Comparison of ENCODE assay signal across 12 cellular contexts in genomic region chr3:48598323-48599076, GRCh38. TPM values are rescaled to one million over a fixed set of nuclear protein-coding genes. Genes with fewer than 3 reads are reported as not detected.
DNase-seq lines count a peak whose midpoint lies in the region; ATAC-seq, FAIRE-seq and TF ChIP-seq lines count a peak whose summit lies in the region.
"Had no signal": no experiment of that assay in that cellular context is flagged by ENCODE, and none has a peak within 500 bp of the region (broad histone marks: within the 10 kb centered on the region; RNA-seq: fewer than 3 reads in every experiment).

No MANE protein-coding gene starts in this region.

- no peak overlapping the region for H2BK5ac ChIP-seq in H9 (ENCODE audit: insufficient read length, low read length)

- no peak overlapping the region for H4K5ac ChIP-seq in H9 (ENCODE audit: insufficient read length, low read depth, low read length)

- H3K23me2 ChIP-seq in H9 (ENCODE audit: insufficient read length, low read depth, low read length, poor library complexity, severe bottlenecking): no peaks in the 10 kb centered on the region

- H2BK20ac ChIP-seq in H9 (ENCODE audit: low read depth, low read length, poor library complexity, severe bottlenecking): no peak overlapping the region

- H3K23ac ChIP-seq in H9 (ENCODE audit: insufficient read length, low read depth, low read length): no peak overlapping the region

- H3K4me1 ChIP-seq in H9 (ENCODE audit: insufficient read depth, low read length) (no peaks in the 10 kb centered on the region), spleen (peaks cover 0 to 46% (median 25%) of the 10 kb centered on the region in 6 donors)

- no peaks in the 10 kb centered on the region for H3K9me3 ChIP-seq in H9 (ENCODE audit: control insufficient read depth, low read depth, low read length)
- no peaks in the 10 kb centered on the region for H3K9me3 ChIP-seq in spleen

- H3K4me3 Mint-ChIP-seq in H9: no peak overlapping the region
- H3K4me3 Mint-ChIP-seq in activated naive CD4-positive, alpha-beta T cell treated with anti-CD3 and anti-CD28 coated beads for 36 hours: no peak overlapping the region
- no peak overlapping the region for H3K4me3 Mint-ChIP-seq in activated naive CD8-positive, alpha-beta T cell treated with anti-CD3 and anti-CD28 coated beads, Interleukin-2, amount 50 U/mL, for 24 hours
- H3K4me3 Mint-ChIP-seq: T-helper 2 cell treated with Interferon-gamma antibody and Interleukin-4, amounts not matched to agents 5 μg/mL and 100 μg/mL, for 36 hours had no signal

- H3K79me2 ChIP-seq in H9 (ENCODE audit: insufficient read depth, low read length): no peaks in the 10 kb centered on the region

- no peak overlapping the region for H3K4me3 ChIP-seq in spleen

- intact Hi-C loops in left ventricle myocardium superior (cut with micrococcal nuclease): no loop called here
- intact Hi-C loops in spleen (cut with DNase I; ENCODE audit: low total_unique reads): no loop called here
- intact Hi-C loops in activated naive CD4-positive, alpha-beta T cell treated with anti-CD3 and anti-CD28 coated beads for 36 hours (cut with micrococcal nuclease): no loop called here

- CTCF ChIA-PET in activated naive CD4-positive, alpha-beta T cell treated with anti-CD3 and anti-CD28 coated beads for 36 hours (lab: Charles Lee): interaction anchor here (0.6 kb wide), 1 partner anchor 191 kb away, joined by 3 read pairs; no protein-coding TSS in a partner anchor

- peaks cover 12 to 21% of the 10 kb centered on the region in 2 experiments for H3K4me1 Mint-ChIP-seq in H9
- peaks cover 6% of the 10 kb centered on the region for H3K4me1 Mint-ChIP-seq in activated naive CD4-positive, alpha-beta T cell treated with anti-CD3 and anti-CD28 coated beads for 36 hours (ENCODE audit: low read depth)
- H3K4me1 Mint-ChIP-seq in activated naive CD8-positive, alpha-beta T cell treated with anti-CD3 and anti-CD28 coated beads, Interleukin-2, amount 50 U/mL, for 24 hours: peaks cover 12% of the 10 kb centered on the region

- H4K20me1 ChIP-seq in H9 (ENCODE audit: control insufficient read depth, insufficient read depth, insufficient read length): no peaks in the 10 kb centered on the region

- no peak for DNase-seq in H9
- peak; percentile 94 for DNase-seq in astrocyte of the hippocampus (ENCODE audit: low read depth, low spot score)
- DNase-seq in left ventricle myocardium superior: peak; percentile 80
- no peak for DNase-seq in spleen
- no peak for DNase-seq in activated naive CD4-positive, alpha-beta T cell treated with anti-CD3 and anti-CD28 coated beads for 36 hours
- no peak for DNase-seq in activated naive CD8-positive, alpha-beta T cell treated with anti-CD3 and anti-CD28 coated beads, Interleukin-2, amount 50 U/mL, for 24 hours
- DNase-seq in RCC 7860 (ENCODE audit: low spot score): no peak

- peaks cover 13 to 70% (median 65%) of the 10 kb centered on the region in 6 donors for H3K36me3 ChIP-seq in spleen

- no peak overlapping the region for H4K8ac ChIP-seq in H9 (replicated peaks; ENCODE audit: insufficient read length, low read depth, low read length)

- H2AFZ ChIP-seq in H9 (ENCODE audit: low read length): no peak overlapping the region

- H2AK5ac ChIP-seq in H9 (ENCODE audit: insufficient read length, low read length): no peak overlapping the region

- H3K27ac ChIP-seq in H9 (ENCODE audit: insufficient read length, low read depth, low read length) (no peak overlapping the region), spleen (peak overlapping the region in 6 of 8 donors; percentile 51 to 79 (median 74))
- H3K27ac ChIP-seq: HL-60 had no signal

- TF ChIP-seq POLR2A in spleen (IDR thresholded peaks at IDR 0.05): no peak

- peak overlapping the region in 2 of 3 experiments; percentile 48 to 63; a peak in 1 of 7 replicates for H3K27ac Mint-ChIP-seq in H9
- H3K27ac Mint-ChIP-seq in activated naive CD4-positive, alpha-beta T cell treated with anti-CD3 and anti-CD28 coated beads for 36 hours: no peak overlapping the region
- H3K27ac Mint-ChIP-seq in activated naive CD8-positive, alpha-beta T cell treated with anti-CD3 and anti-CD28 coated beads, Interleukin-2, amount 50 U/mL, for 24 hours: no peak overlapping the region
- H3K27ac Mint-ChIP-seq: T-helper 2 cell treated with Interferon-gamma antibody and Interleukin-4, amounts not matched to agents 5 μg/mL and 100 μg/mL, for 36 hours had no signal

- WGBS in H9 (ENCODE audit: extremely low coverage, insufficient read length, low lambda C conversion rate): no CpG with 5 or more reads among the region's 5 CpGs
- WGBS in spleen, 5 donors: 61 to 73% (median 71%) methylated on average over 5 of the region's 5 CpGs

- no peak overlapping the region for H4K91ac ChIP-seq in H9 (ENCODE audit: insufficient read length, low read depth, low read length)

- no peaks in the 10 kb centered on the region for H3K9me3 Mint-ChIP-seq in H9
- H3K9me3 Mint-ChIP-seq in activated naive CD4-positive, alpha-beta T cell treated with anti-CD3 and anti-CD28 coated beads for 36 hours: no peaks in the 10 kb centered on the region
- no peaks in the 10 kb centered on the region for H3K9me3 Mint-ChIP-seq in activated naive CD8-positive, alpha-beta T cell treated with anti-CD3 and anti-CD28 coated beads, Interleukin-2, amount 50 U/mL, for 24 hours
- H3K9me3 Mint-ChIP-seq: T-helper 2 cell treated with Interferon-gamma antibody and Interleukin-4, amounts not matched to agents 5 μg/mL and 100 μg/mL, for 36 hours had no signal

- no peak overlapping the region for H2BK15ac ChIP-seq in H9 (ENCODE audit: low read depth, low read length)

- TF ChIP-seq CTCF in H9 (conservative IDR thresholded peaks at IDR 0.05) (no peak), spleen (IDR thresholded peaks at IDR 0.05 in 8 of 11, conservative IDR thresholded peaks at IDR 0.05 in 3 of 11) (no peak)

- H3K36me3 Mint-ChIP-seq in H9 (ENCODE audit: insufficient read depth in 1 of 3, low read depth in 3 of 3): peaks cover 42 to 68% (median 45%) of the 10 kb centered on the region in 3 experiments
- H3K36me3 Mint-ChIP-seq in activated naive CD4-positive, alpha-beta T cell treated with anti-CD3 and anti-CD28 coated beads for 36 hours (ENCODE audit: low read depth): peaks cover 11% of the 10 kb centered on the region
- peaks cover 12% of the 10 kb centered on the region for H3K36me3 Mint-ChIP-seq in activated naive CD8-positive, alpha-beta T cell treated with anti-CD3 and anti-CD28 coated beads, Interleukin-2, amount 50 U/mL, for 24 hours (ENCODE audit: low read depth)

- H2BK120ac ChIP-seq in H9 (ENCODE audit: low read depth, low read length, poor library complexity, severe bottlenecking): no peak overlapping the region

- FAIRE-seq in RCC 7860 (lab: Jason Lieb, UNC): no peak
- FAIRE-seq: GM12892 had no signal

- no peaks in the 10 kb centered on the region for H3K27me3 Mint-ChIP-seq in H9 (ENCODE audit: low read depth)
- peaks cover 7% of the 10 kb centered on the region for H3K27me3 Mint-ChIP-seq in activated naive CD4-positive, alpha-beta T cell treated with anti-CD3 and anti-CD28 coated beads for 36 hours (ENCODE audit: low read depth)
- H3K27me3 Mint-ChIP-seq in activated naive CD8-positive, alpha-beta T cell treated with anti-CD3 and anti-CD28 coated beads, Interleukin-2, amount 50 U/mL, for 24 hours: peaks cover 10% of the 10 kb centered on the region

- no peak overlapping the region for H3K56ac ChIP-seq in H9 (ENCODE audit: insufficient read length, low read depth, low read length)

- no peak overlapping the region for H3K14ac ChIP-seq in H9 (ENCODE audit: insufficient read depth, low read length)

- H2BK12ac ChIP-seq in H9 (ENCODE audit: insufficient read length, low read depth, low read length): no peak overlapping the region

- H3T11ph ChIP-seq in H9 (ENCODE audit: low read length): no peak overlapping the region

- H3K4me2 ChIP-seq in H9 (ENCODE audit: insufficient read depth, insufficient read length, low read length): no peak overlapping the region

- no peaks in the 10 kb centered on the region for H3K79me1 ChIP-seq in H9 (ENCODE audit: insufficient read depth, low read depth, low read length, poor library complexity, severe bottlenecking)

- H3K4ac ChIP-seq in H9 (ENCODE audit: low read depth, low read length): no peak overlapping the region

- H3K9ac ChIP-seq in H9 (ENCODE audit: extremely low read depth, insufficient read length, low read length): no peak overlapping the region

- H3K27me3 ChIP-seq in H9 (ENCODE audit: insufficient read depth, low read length) (no peaks in the 10 kb centered on the region), spleen (replicated peaks in 1 of 7) (peaks cover 0 to 27% (median 16%) of the 10 kb centered on the region in 7 donors)

- no peak overlapping the region for H3K18ac ChIP-seq in H9 (ENCODE audit: insufficient read length, low read depth, low read length)

- peak; percentile 76 for ATAC-seq in left ventricle myocardium superior
- ATAC-seq in activated naive CD8-positive, alpha-beta T cell treated with anti-CD3 and anti-CD28 coated beads, Interleukin-2, amount 50 U/mL, for 24 hours: no peak
- no peak for ATAC-seq in GM18502 (IDR thresholded peaks at IDR 0.05; ENCODE audit: poor library complexity, unreplicated experiment)

RNA-seq across cellular contexts. Expression of gene COL7A1, which starts 3.4 kb away (rescaled TPM):
- total RNA-seq in H9 (2021) (20.2 and 22.9 TPM in 2 replicates), left ventricle myocardium superior (24.5 TPM), spleen (10 to 100 TPM in 5 of 7 donors, 1 to 10 TPM in 2; 8.6 to 33.7 (median 13.5) TPM)
- 100 to 1,000 TPM in 2 of 3 donors, 10 to 100 TPM in 1; 39.7 to 144 (median 110) TPM for polyA plus RNA-seq in spleen
- 1 to 10 TPM in 1 of 2 experiments, under 1 TPM in 1; 0.84 to 1.0 TPM for total RNA-seq in activated naive CD4-positive, alpha-beta T cell treated with anti-CD3 and anti-CD28 coated beads for 36 hours

RNA-seq across cellular contexts. Expression of gene UQCRC1, which starts 10.9 kb away (rescaled TPM):
- total RNA-seq in H9 (2021) (285 and 299 TPM in 2 replicates), left ventricle myocardium superior (1,236 TPM), spleen (100 to 1,000 TPM; 126 to 222 (median 130) TPM)
- 100 to 1,000 TPM in 1 of 3 donors, 10 to 100 TPM in 2; 88.6 to 128 (median 92.6) TPM for polyA plus RNA-seq in spleen
- total RNA-seq in activated naive CD4-positive, alpha-beta T cell treated with anti-CD3 and anti-CD28 coated beads for 36 hours: 100 to 1,000 TPM; 211 to 232 TPM

RNA-seq across cellular contexts. Expression of gene TMEM89, which starts 23.1 kb away (rescaled TPM):
- total RNA-seq in H9 (2021): 0.70 and 0.74 TPM in 2 replicates
- not detected for total RNA-seq in left ventricle myocardium superior
- not detected for total RNA-seq in spleen
- polyA plus RNA-seq in spleen: under 1 TPM in 2 of 3 donors, not detected in 1; 0.42 to 0.46 TPM
- not detected for total RNA-seq in activated naive CD4-positive, alpha-beta T cell treated with anti-CD3 and anti-CD28 coated beads for 36 hours
- total RNA-seq: epithelial cell of proximal tubule had no signal

RNA-seq across cellular contexts. Expression of gene UCN2, which starts 34.9 kb away (rescaled TPM):
- total RNA-seq in H9 (2021) (0.42 and 0.68 TPM in 2 replicates), left ventricle myocardium superior (0.17 TPM), spleen (under 1 TPM in 5 of 7 donors, not detected in 2; 0.20 to 0.60 (median 0.51) TPM)
- polyA plus RNA-seq in spleen: under 1 TPM; 0.21 to 0.61 (median 0.45) TPM
- not detected for total RNA-seq in activated naive CD4-positive, alpha-beta T cell treated with anti-CD3 and anti-CD28 coated beads for 36 hours

RNA-seq across cellular contexts. Expression of gene SLC26A6, which starts 36.8 kb away (rescaled TPM):
- total RNA-seq in H9 (2021): 56.7 and 61.3 TPM in 2 replicates
- total RNA-seq in left ventricle myocardium superior: 12.3 TPM
- 10 to 100 TPM; 18.0 to 59.7 (median 23.1) TPM for total RNA-seq in spleen
- polyA plus RNA-seq in spleen: 10 to 100 TPM in 2 of 3 donors, 1 to 10 TPM in 1; 8.5 to 21.6 (median 17.1) TPM
- total RNA-seq in activated naive CD4-positive, alpha-beta T cell treated with anti-CD3 and anti-CD28 coated beads for 36 hours: 10 to 100 TPM; 24.3 to 24.7 TPM

Comparison
In these comparisons a context has a peak if more than half of its experiments do, and no peak if none do; other contexts are left out.
1. DNase-seq: peak in astrocyte of the hippocampus (single experiment) and left ventricle myocardium superior (single experiment); none in H9 (single experiment), spleen (single experiment), activated naive CD4-positive, alpha-beta T cell treated with anti-CD3 and anti-CD28 coated beads for 36 hours (single experiment), activated naive CD8-positive, alpha-beta T cell treated with anti-CD3 and anti-CD28 coated beads, Interleukin-2, amount 50 U/mL, for 24 hours (single experiment) and RCC 7860 (single experiment).
2. H3K27ac Mint-ChIP-seq: peak in H9 (2 of 3); none in activated naive CD4-positive, alpha-beta T cell treated with anti-CD3 and anti-CD28 coated beads for 36 hours (single experiment) and activated naive CD8-positive, alpha-beta T cell treated with anti-CD3 and anti-CD28 coated beads, Interleukin-2, amount 50 U/mL, for 24 hours (single experiment).
3. RNA of gene COL7A1, which starts 3.4 kb away (total RNA-seq): 24.5 TPM in left ventricle myocardium superior (single experiment), 20.2 to 22.9 TPM in H9 and 8.6 to 33.7 TPM in spleen; 0.84 to 1.0 TPM in activated naive CD4-positive, alpha-beta T cell treated with anti-CD3 and anti-CD28 coated beads for 36 hours; every median in the first group is over 4 times any median in the second.